Comparison of ENCODE assay signal across 1 cellular context in genomic region chr2:159381574-159381973, GRCh38.
TF ChIP-seq lines count a peak whose summit lies in the region.

No MANE protein-coding gene starts in this region.

TF ChIP-seq in HepG2, 621 proteins besides CTCF, POLR2A, EP300 and RAD21 (continued from another document):
- peak; percentile 75 for TF ChIP-seq PAXIP1 (CRISPR knock-in tag; conservative IDR thresholded peaks at IDR 0.05)
- no peak for TF ChIP-seq ZNF839 (CRISPR knock-in tag; IDR thresholded peaks at IDR 0.05; ENCODE audit: borderline replicate concordance)
- no peak for TF ChIP-seq ZNF367 (CRISPR knock-in tag; IDR thresholded peaks at IDR 0.05; ENCODE audit: borderline replicate concordance)
- no peak for TF ChIP-seq ZNF124 (CRISPR knock-in tag; IDR thresholded peaks at IDR 0.05)
- peak; percentile 70; the same call in 1 of the 2 replicates for TF ChIP-seq HNF1B (CRISPR knock-in tag; IDR thresholded peaks at IDR 0.05)
- no peak for TF ChIP-seq GMEB1 (CRISPR knock-in tag; IDR thresholded peaks at IDR 0.05; ENCODE audit: borderline replicate concordance)
- no peak for TF ChIP-seq GLMP (CRISPR knock-in tag; IDR thresholded peaks at IDR 0.05; ENCODE audit: borderline replicate concordance)
- no peak for TF ChIP-seq ZXDC (CRISPR knock-in tag; IDR thresholded peaks at IDR 0.05)
- TF ChIP-seq RFXANK (CRISPR knock-in tag; IDR thresholded peaks at IDR 0.05): no peak
- TF ChIP-seq ZNF772 (CRISPR knock-in tag; IDR thresholded peaks at IDR 0.05): no peak
- no peak for TF ChIP-seq CHD2 (IDR thresholded peaks at IDR 0.05; ENCODE audit: low read depth, low read length)
- peak; percentile 16; the same call in 1 of the 2 replicates for TF ChIP-seq FOXA3 (CRISPR knock-in tag; IDR thresholded peaks at IDR 0.05)
- TF ChIP-seq CREB3 (CRISPR knock-in tag; IDR thresholded peaks at IDR 0.05): no peak
- no peak for TF ChIP-seq ZNF10 (CRISPR knock-in tag; IDR thresholded peaks at IDR 0.05; ENCODE audit: borderline replicate concordance, low read depth)
- no peak for TF ChIP-seq ZNF275 (CRISPR knock-in tag; IDR thresholded peaks at IDR 0.05; ENCODE audit: borderline replicate concordance)
- no peak for TF ChIP-seq ZNF883 (CRISPR knock-in tag; IDR thresholded peaks at IDR 0.05; ENCODE audit: not compliant biosample characterization)
- TF ChIP-seq HDAC2 (CRISPR knock-in tag; IDR thresholded peaks at IDR 0.05): peak; percentile 26; the same call in 1 of the 2 replicates
- TF ChIP-seq ZNF703 (CRISPR knock-in tag; IDR thresholded peaks at IDR 0.05; ENCODE audit: borderline replicate concordance): no peak
- TF ChIP-seq SRSF4 (IDR thresholded peaks at IDR 0.05; ENCODE audit: low read depth, low read length, poor library complexity, severe bottlenecking): no peak
- no peak for TF ChIP-seq TAF15 (IDR thresholded peaks at IDR 0.05; ENCODE audit: low read depth, low read length, poor library complexity, severe bottlenecking)
- TF ChIP-seq ZNF362 (CRISPR knock-in tag; IDR thresholded peaks at IDR 0.05; ENCODE audit: borderline replicate concordance): no peak
- TF ChIP-seq ZNF225 (CRISPR knock-in tag; IDR thresholded peaks at IDR 0.05): no peak
- TF ChIP-seq ZBTB1 (CRISPR knock-in tag; IDR thresholded peaks at IDR 0.05; ENCODE audit: borderline replicate concordance): no peak
- 0 out of 2 replicates have a peak, but pooled peaks have one; percentile 31 for TF ChIP-seq MXD4 (CRISPR knock-in tag; IDR thresholded peaks at IDR 0.05)
- TF ChIP-seq ZBTB21 (CRISPR knock-in tag; IDR thresholded peaks at IDR 0.05): no peak
- no peak for TF ChIP-seq SRSF9 (IDR thresholded peaks at IDR 0.05; ENCODE audit: borderline replicate concordance, insufficient read depth, low read depth, low read length, poor library complexity, severe bottlenecking)
- TF ChIP-seq AHR (CRISPR knock-in tag; IDR thresholded peaks at IDR 0.05): no peak
- no peak for TF ChIP-seq GPBP1L1 (CRISPR knock-in tag; IDR thresholded peaks at IDR 0.05)
- TF ChIP-seq ARID3A (IDR thresholded peaks at IDR 0.05; ENCODE audit: low read depth, low read length): peak; percentile 25; the same call in 1 of the 2 replicates
- no peak for TF ChIP-seq ZNF580 (CRISPR knock-in tag; IDR thresholded peaks at IDR 0.05; ENCODE audit: borderline replicate concordance, low read depth)
- no peak for TF ChIP-seq KAT7 (CRISPR knock-in tag; IDR thresholded peaks at IDR 0.05; ENCODE audit: borderline replicate concordance)
- TF ChIP-seq ZNF891 (CRISPR knock-in tag; IDR thresholded peaks at IDR 0.05): no peak
- TF ChIP-seq ARID5B (CRISPR knock-in tag; IDR thresholded peaks at IDR 0.05): peak; percentile 41
- no peak; the same call in 1 of the 2 replicates for TF ChIP-seq ZMYM4 (CRISPR knock-in tag; IDR thresholded peaks at IDR 0.05)
